Comparison of ENCODE assay signal across 21 cellular contexts in the genomic region with DNA sequence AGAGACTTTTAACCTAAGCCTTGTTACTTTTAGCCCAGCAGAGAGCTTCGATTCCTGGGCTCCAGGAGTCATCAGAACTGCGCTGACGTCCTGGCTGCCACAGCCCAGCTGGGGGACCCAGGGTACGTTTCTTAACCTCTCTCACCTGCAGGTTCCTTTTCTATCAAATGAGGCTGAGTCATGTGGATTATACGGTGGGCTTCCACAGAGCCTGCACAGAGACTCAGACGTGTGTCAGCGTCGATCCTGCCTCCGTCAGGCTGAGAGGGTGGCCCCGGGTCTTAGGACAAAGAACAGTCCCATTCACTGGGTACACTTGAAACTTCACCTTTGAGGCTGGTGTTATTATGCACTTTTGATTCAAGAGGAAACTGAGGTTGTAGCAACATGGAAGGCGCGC.
"Had no signal": no experiment of that assay in that cellular context is flagged by ENCODE, and none has a peak within 500 bp of the region (broad histone marks: within the 10 kb centered on the region; RNA-seq: fewer than 3 reads in every experiment).

No MANE protein-coding gene starts in this region.

- H3K9me3 ChIP-seq: SK-N-SH had no signal

- H3K27ac ChIP-seq: HL-60, KMS-11, RWPE1 had no signal

- H3K4me3 Mint-ChIP-seq: IgD-negative memory B cell, T-cell had no signal

- H3K27ac Mint-ChIP-seq: IgD-negative memory B cell, T-cell had no signal

- H3K36me3 Mint-ChIP-seq: IgD-negative memory B cell, T-cell had no signal

- H3K4me2 ChIP-seq: KMS-11, SK-N-SH had no signal

- ATAC-seq: K562, T-cell had no signal

- H3K9ac ChIP-seq: KMS-11, SK-N-SH had no signal

- H3K4me1 Mint-ChIP-seq: T-cell had no signal

- DNase-seq: Kasumi-1, MM.1S, NCI-H1092 treated with DMSO at 0.1 percent for 48 hours, NCI-H146, NCI-H1694 treated with DMSO at 0.1 percent for 48 hours, NCI-H1930, NCI-H2081, NCI-H2107, NCI-H2227 treated with DMSO at 0.1 percent for 48 hours, NCI-H524, NCI-H774, SHP77, SK-N-SH, SW 1271, T-cell had no signal

- H3K4me3 ChIP-seq: K562 had no signal

- H3K27me3 Mint-ChIP-seq: IgD-negative memory B cell had no signal

- FAIRE-seq: HTR-8/SVneo, K562 had no signal
